Comparison of ENCODE assay signal across 13 cellular contexts in the genomic region with DNA sequence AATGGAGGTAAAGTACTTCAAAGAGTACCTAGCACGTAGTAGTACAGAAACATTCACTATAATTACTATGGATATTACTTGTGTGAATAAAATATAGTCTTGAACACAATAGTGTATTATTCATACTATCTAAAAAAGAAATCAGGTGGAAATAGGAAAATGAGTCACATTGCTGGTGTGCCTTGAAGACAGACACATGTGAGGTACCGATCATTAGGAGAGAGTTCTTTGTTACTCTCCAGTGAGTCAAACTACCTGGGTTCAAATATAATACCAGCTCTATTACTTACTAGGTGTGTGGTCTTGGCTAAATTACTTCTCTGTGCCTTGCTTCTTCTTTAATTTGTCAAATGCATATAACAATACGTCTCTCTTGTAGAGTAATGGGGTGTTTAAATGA. TPM values are rescaled to one million over a fixed set of nuclear protein-coding genes. Genes with fewer than 3 reads are reported as not detected.
DNase-seq lines count a peak whose midpoint lies in the region; ATAC-seq and TF ChIP-seq lines count a peak whose summit lies in the region.
"Had no signal": no experiment of that assay in that cellular context is flagged by ENCODE, and none has a peak within 500 bp of the region (broad histone marks: within the 10 kb centered on the region; RNA-seq: fewer than 3 reads in every experiment).

No MANE protein-coding gene starts in this region.

- H3K9me2 ChIP-seq in PC-9 (ENCODE audit: insufficient read depth), result no peaks in the 10 kb centered on the region

- H3F3A ChIP-seq in PC-9 (ENCODE audit: insufficient read depth, low read depth), result no peaks in the 10 kb centered on the region

- DNase-seq in HPDE6-E6E7 (ENCODE audit: extremely low spot score), result peak; percentile 22
- DNase-seq in PC-9, result no peak
- DNase-seq in epithelial cell of esophagus (ENCODE audit: low read depth), result peak; percentile 73
- DNase-seq in brain microvascular endothelial cell, result no peak
- DNase-seq in SK-N-DZ (ENCODE audit: low spot score), result no peak
- DNase-seq: NCI-H2029 treated with DMSO at 0.1 percent for 48 hours, Peyer's patch had no signal

- CTCF ChIA-PET in PC-9 (lab: Charles Lee), result interaction anchor here (0.6 to 1.5 kb wide), 7 partner anchors 34 to 412 kb away, joined by 3 to 11 read pairs (median 5); partner anchors contain the start of genes BEND6 and PRIM2

- ATAC-seq in GM21723 (IDR thresholded peaks at IDR 0.05; ENCODE audit: unreplicated experiment), result no peak

- H4K20me1 ChIP-seq in PC-9 (ENCODE audit: insufficient read depth), result no peaks in the 10 kb centered on the region
- H4K20me1 ChIP-seq: BLaER1 had no signal

- H3K27me3 Mint-ChIP-seq in nephron (ENCODE audit: low read depth), result no peaks in the 10 kb centered on the region

- peak overlapping the region in 2 of 3 experiments; percentile 9 to 25 for H3K27ac Mint-ChIP-seq in nephron
- H3K27ac Mint-ChIP-seq: CD4-positive, alpha-beta memory T cell had no signal

- H3K4me3 Mint-ChIP-seq in nephron, result no peak overlapping the region
- H3K4me3 Mint-ChIP-seq: CD4-positive, alpha-beta memory T cell had no signal

- no peaks in the 10 kb centered on the region for H3K9me3 ChIP-seq in PC-9 (ENCODE audit: insufficient read depth, low read depth)
- H3K9me3 ChIP-seq: BLaER1, Peyer's patch, SJCRH30 had no signal

- no TSS peak for BruUV-seq in PC-9 (replicated peaks; lab: Mats Ljungman, UMichigan)

- TF ChIP-seq CTCF in PC-9 (conservative IDR thresholded peaks at IDR 0.05) (no peak), epithelial cell of esophagus (IDR thresholded peaks at IDR 0.05; ENCODE audit: insufficient read depth, low read depth, low read length, missing control alignments) (no peak), nephron (IDR thresholded peaks at IDR 0.05; ENCODE audit: unreplicated experiment in 3 of 3) (no peak), brain microvascular endothelial cell (IDR thresholded peaks at IDR 0.05; ENCODE audit: low read depth, low read length, missing control alignments) (no peak)

- in situ Hi-C loops in brain microvascular endothelial cell (cut with HindIII; ENCODE audit: low pct_ligation_motif_present, low sequenced_read_pairs), result no loop called here

- H3K4me1 ChIP-seq in PC-9 (replicated peaks; ENCODE audit: insufficient read depth), result peaks cover 13% of the 10 kb centered on the region
- H3K4me1 ChIP-seq: BLaER1 had no signal

- H3K27ac ChIP-seq in PC-9, result no peak overlapping the region
- H3K27ac ChIP-seq in brain microvascular endothelial cell, result no peak overlapping the region
- H3K27ac ChIP-seq: BLaER1, Peyer's patch, SJCRH30 had no signal

- H3K79me2 ChIP-seq in PC-9 (ENCODE audit: low read depth), result no peaks in the 10 kb centered on the region

- POLR2A ChIA-PET in PC-9 (lab: Charles Lee; ENCODE audit: unreplicated experiment), result interaction anchor here (0.6 kb wide), 2 partner anchors 512 to 612 kb away, joined by 3 to 8 read pairs; no protein-coding TSS in a partner anchor

- H3K4me1 Mint-ChIP-seq in nephron, result peaks cover 27% of the 10 kb centered on the region

- H3K27me3 ChIP-seq in PC-9 (ENCODE audit: insufficient read depth, low read depth) (no peaks in the 10 kb centered on the region), brain microvascular endothelial cell (replicated peaks) (no peaks in the 10 kb centered on the region)
- H3K27me3 ChIP-seq: BLaER1, Peyer's patch, SJCRH30 had no signal

- H3K4me3 ChIP-seq in PC-9, result no peak overlapping the region
- no peak overlapping the region for H3K4me3 ChIP-seq in epithelial cell of esophagus (ENCODE audit: low read length)
- H3K4me3 ChIP-seq in brain microvascular endothelial cell (ENCODE audit: low read depth, low read length), result no peak overlapping the region
- H3K4me3 ChIP-seq: BLaER1, GM12878, Peyer's patch, SJCRH30 had no signal

- no peaks in the 10 kb centered on the region for H3K36me3 Mint-ChIP-seq in nephron (ENCODE audit: low read depth)
- H3K36me3 Mint-ChIP-seq: CD4-positive, alpha-beta memory T cell had no signal

- H3K36me3 ChIP-seq in PC-9 (ENCODE audit: low read depth) (no peaks in the 10 kb centered on the region), brain microvascular endothelial cell (replicated peaks) (no peaks in the 10 kb centered on the region)
- H3K36me3 ChIP-seq: BLaER1, Peyer's patch, SJCRH30 had no signal

- H3K4me2 ChIP-seq in PC-9, result peak overlapping the region; percentile 67; the same call in 1 of the 2 replicates
- H3K4me2 ChIP-seq: BLaER1 had no signal

- intact Hi-C loops in PC-9 (cut with micrococcal nuclease; ENCODE audit: unreplicated experiment), result loop anchor here (1.0 to 10.0 kb wide), 5 partner anchors 51 to 412 kb away; partner anchors contain the start of genes BAG2 and BEND6

- no peaks in the 10 kb centered on the region for H3K9me3 Mint-ChIP-seq in nephron
- H3K9me3 Mint-ChIP-seq: CD4-positive, alpha-beta memory T cell had no signal

- H2AFZ ChIP-seq in PC-9, result no peak overlapping the region

RNA-seq across cellular contexts. Expression of gene BEND6, which starts 50.8 kb away (rescaled TPM):
- total RNA-seq in PC-9 (2021), result 4.1 and 5.7 TPM in 2 replicates
- 2.6 and 5.4 TPM in 2 replicates for polyA plus RNA-seq in SK-N-DZ (2014; cell fraction: cytosol; rRNA removed)
- polyA plus RNA-seq in SK-N-DZ (2014; cell fraction: nucleus; rRNA removed), result 0.93 and 1.4 TPM in 2 replicates
- total RNA-seq: CD4-positive, alpha-beta memory T cell; Peyer's patch had no signal
- polyA plus RNA-seq: CD4-positive, alpha-beta memory T cell had no signal

Comparison
In these comparisons a context has a peak if more than half of its experiments do, and no peak if none do; other contexts are left out.
1. DNase-seq: peak in HPDE6-E6E7 (single experiment) and epithelial cell of esophagus (single experiment); none in PC-9 (0 of 2), brain microvascular endothelial cell (single experiment) and SK-N-DZ (single experiment).